ENCODE assay signal across 1 cellular context in genomic region chr20:49892260-49893216, GRCh38.
TF ChIP-seq lines count a peak whose summit lies in the region.

No MANE protein-coding gene starts in this region.

TF ChIP-seq in GM12878, 131 proteins besides CTCF, POLR2A, EP300 and RAD21:
- TF ChIP-seq EED (IDR thresholded peaks at IDR 0.05; ENCODE audit: low read depth) (0 out of 2 replicates have a peak, but pooled peaks have one; percentile 17), CBX5 (IDR thresholded peaks at IDR 0.05; ENCODE audit: low read depth) (no peak)
